ENCODE assay signal across 12 cellular contexts in genomic region chr15:70585707-70586034, GRCh38.
A peak's percentile ranks its signal among the peaks of the same experiment; 100 is the strongest.
DNase-seq lines count a peak whose midpoint lies in the region; ATAC-seq lines count a peak whose summit lies in the region.
"Had no signal": no experiment of that assay in that cellular context is flagged by ENCODE, and none has a peak within 500 bp of the region (broad histone marks: within the 10 kb centered on the region; RNA-seq: fewer than 3 reads in every experiment).

No MANE protein-coding gene starts in this region.

- H3K9ac ChIP-seq in mesendoderm (ENCODE audit: low read length) = peak overlapping the region; percentile 37

- H3K23ac ChIP-seq in mesendoderm (ENCODE audit: low read length) = no peak overlapping the region

- no peak overlapping the region for H3K4ac ChIP-seq in mesendoderm (ENCODE audit: low read depth, low read length)

- ATAC-seq in activated T-helper 17 cell treated with anti-CD3 and anti-CD28 coated beads, Interleukin-2, amount 50 U/mL, for 72 hours (replicated peaks) = peak; percentile 50
- ATAC-seq in HG02610 (IDR thresholded peaks at IDR 0.05; ENCODE audit: unreplicated experiment) (no peak), GM18502 (IDR thresholded peaks at IDR 0.05; ENCODE audit: poor library complexity, unreplicated experiment) (no peak), HG03045 (IDR thresholded peaks at IDR 0.05; ENCODE audit: unreplicated experiment) (no peak)

- no peaks in the 10 kb centered on the region for H3K36me3 Mint-ChIP-seq in activated T-helper 17 cell treated with anti-CD3 and anti-CD28 coated beads, Interleukin-2, amount 50 U/mL, for 72 hours (ENCODE audit: low read depth)

- H3K56ac ChIP-seq in mesendoderm (ENCODE audit: low read length) = peak overlapping the region; percentile 71

- H3K9me3 Mint-ChIP-seq in activated T-helper 17 cell treated with anti-CD3 and anti-CD28 coated beads, Interleukin-2, amount 50 U/mL, for 72 hours = no peaks in the 10 kb centered on the region

- no CpG with 5 or more reads among the region's 10 CpGs for WGBS in mesendoderm (ENCODE audit: extremely low coverage, insufficient coverage, low lambda C conversion rate)

- H4K5ac ChIP-seq in mesendoderm (ENCODE audit: low read length) = no peak overlapping the region

- no peaks in the 10 kb centered on the region for H3K36me3 ChIP-seq in mesendoderm (ENCODE audit: control insufficient read depth, insufficient read depth, low read length)

- H3K4me3 ChIP-seq in mesendoderm (ENCODE audit: low read length) = no peak overlapping the region
- H3K4me3 ChIP-seq: body of pancreas had no signal

- no peak overlapping the region for H3K27ac Mint-ChIP-seq in activated T-helper 17 cell treated with anti-CD3 and anti-CD28 coated beads, Interleukin-2, amount 50 U/mL, for 72 hours

- DNase-seq in stimulated activated CD4-positive, alpha-beta T cell treated with anti-CD3 and anti-CD28 coated beads, Interleukin-1b, Interleukin-23, amount 100 ng/mL, for 48 hours = peak; percentile 18
- DNase-seq in stimulated activated CD4-positive, alpha-beta T cell treated with anti-CD3 and anti-CD28 coated beads, Interleukin-2, amount 100 ng/mL, for 48 hours = no peak
- DNase-seq in mesendoderm = no peak
- DNase-seq in SHP77 (lab: John Stamatoyannopoulos, UW) = no peak
- DNase-seq: NCI-H2081 treated with DMSO at 0.1 percent for 48 hours, OCI-M1 had no signal

- no peaks in the 10 kb centered on the region for H3K27me3 ChIP-seq in mesendoderm (ENCODE audit: insufficient read depth, low read length, poor library complexity)
- H3K27me3 ChIP-seq: body of pancreas had no signal

- no peaks in the 10 kb centered on the region for H3K79me2 ChIP-seq in mesendoderm (ENCODE audit: control insufficient read depth, insufficient read depth, low read length)

- no peak overlapping the region for H4K8ac ChIP-seq in mesendoderm (ENCODE audit: low read depth, low read length)

- no peaks in the 10 kb centered on the region for H3K79me1 ChIP-seq in mesendoderm (ENCODE audit: low read length)

- peak overlapping the region; percentile 35 for H3K4me2 ChIP-seq in mesendoderm (ENCODE audit: low read length)

- H3K4me1 Mint-ChIP-seq in activated T-helper 17 cell treated with anti-CD3 and anti-CD28 coated beads, Interleukin-2, amount 50 U/mL, for 72 hours = peaks cover 13% of the 10 kb centered on the region

- H2BK5ac ChIP-seq in mesendoderm (ENCODE audit: low read length) = no peak overlapping the region

- no peak overlapping the region for H2BK120ac ChIP-seq in mesendoderm (ENCODE audit: low read depth, low read length)

- H3K27me3 Mint-ChIP-seq in activated T-helper 17 cell treated with anti-CD3 and anti-CD28 coated beads, Interleukin-2, amount 50 U/mL, for 72 hours = peaks cover 31% of the 10 kb centered on the region

- H3K18ac ChIP-seq in mesendoderm (ENCODE audit: low read length) = peak overlapping the region; percentile 18

- H3K27ac ChIP-seq in mesendoderm (ENCODE audit: low read depth, low read length) = no peak overlapping the region
- H3K27ac ChIP-seq: body of pancreas, skin epidermis had no signal

- H2BK15ac ChIP-seq in mesendoderm (replicated peaks; ENCODE audit: low read depth) = no peak overlapping the region

- H3K4me1 ChIP-seq in mesendoderm (ENCODE audit: control insufficient read depth, low read depth, low read length) = peaks cover 4% of the 10 kb centered on the region

- H3K4me3 Mint-ChIP-seq in activated T-helper 17 cell treated with anti-CD3 and anti-CD28 coated beads, Interleukin-2, amount 50 U/mL, for 72 hours = peak overlapping the region; percentile 53

- no peak overlapping the region for H2AK5ac ChIP-seq in mesendoderm (ENCODE audit: low read length)
